In genomic region chr19:53136432-53136831, GRCh38 we compare ENCODE assay signal across 26 cellular contexts. TPM values are rescaled to one million over a fixed set of nuclear protein-coding genes. Genes with fewer than 3 reads are reported as not detected.
"Had no signal": no experiment of that assay in that cellular context is flagged by ENCODE, and none has a peak within 500 bp of the region (broad histone marks: within the 10 kb centered on the region; RNA-seq: fewer than 3 reads in every experiment).

No MANE protein-coding gene starts in this region.

- H3K27me3 ChIP-seq: dorsolateral prefrontal cortex, esophagus squamous epithelium had no signal

- H3K27ac ChIP-seq: coronary artery, dorsolateral prefrontal cortex, epithelial cell of prostate, esophagus squamous epithelium, gastrocnemius medialis, heart right ventricle, left lung, lower lobe of right lung had no signal

- DNase-seq: dermis blood vessel endothelial cell; dorsolateral prefrontal cortex; effector CD4-positive, alpha-beta T cell; effector memory CD4-positive, alpha-beta T cell; erythroblast; esophagus squamous epithelium; foreskin fibroblast; foreskin melanocyte; gastrocnemius medialis; glutamatergic neuron; head of caudate nucleus; heart right ventricle; hippocampal formation; left cardiac atrium; left lung; left ventricle myocardium superior; lower lobe of right lung; mesenchymal stem cell; mucosa of descending colon had no signal

- H3K4me3 ChIP-seq: coronary artery, dorsolateral prefrontal cortex, esophagus squamous epithelium, gastrocnemius medialis, heart right ventricle, left lung, lower lobe of right lung, mucosa of descending colon had no signal

- FAIRE-seq: colon, islet of Langerhans, keratinocyte had no signal

- ATAC-seq: esophagus mucosa, gastrocnemius medialis, heart right ventricle, left cardiac atrium, left lung, left ventricle myocardium superior, lower lobe of right lung, mucosa of descending colon had no signal

- H3K4me1 ChIP-seq: lower lobe of right lung had no signal

RNA-seq across cellular contexts. Expression of gene ZNF665, which starts 56.7 kb away (rescaled TPM):
- total RNA-seq: myocyte had no signal
